Comparison of ENCODE assay signal across 11 cellular contexts in genomic region chr10:78578929-78579328, GRCh38.
DNase-seq lines count a peak whose midpoint lies in the region; ATAC-seq and TF ChIP-seq lines count a peak whose summit lies in the region.
"Had no signal": no experiment of that assay in that cellular context is flagged by ENCODE, and none has a peak within 500 bp of the region (broad histone marks: within the 10 kb centered on the region; RNA-seq: fewer than 3 reads in every experiment).

No MANE protein-coding gene starts in this region.

- H4K8ac ChIP-seq in trophoblast cell (ENCODE audit: low read depth, low read length) (no peak overlapping the region), H9 (replicated peaks; ENCODE audit: insufficient read length, low read depth, low read length) (no peak overlapping the region)

- in situ Hi-C loops in G401 (cut with HindIII; ENCODE audit: low sequenced_read_pairs) = no loop called here

- H2AFZ ChIP-seq in trophoblast cell (ENCODE audit: insufficient read depth, low read length, poor library complexity) = no peak overlapping the region
- no peak overlapping the region for H2AFZ ChIP-seq in H9 (ENCODE audit: low read length)

- H3K4me2 ChIP-seq in trophoblast cell (ENCODE audit: low read length) (no peak overlapping the region), H9 (ENCODE audit: insufficient read depth, insufficient read length, low read length) (no peak overlapping the region)

- no peak overlapping the region for H2BK12ac ChIP-seq in trophoblast cell (ENCODE audit: low read length)
- no peak overlapping the region for H2BK12ac ChIP-seq in H9 (ENCODE audit: insufficient read length, low read depth, low read length)

- H3K4me3 Mint-ChIP-seq in H9 = no peak overlapping the region

- no peak overlapping the region for H4K5ac ChIP-seq in H9 (ENCODE audit: insufficient read length, low read depth, low read length)

- H3K36me3 ChIP-seq in trophoblast cell (ENCODE audit: control insufficient read depth in 1 of 2, insufficient read depth in 2 of 2, low read length in 2 of 2) = no peaks in the 10 kb centered on the region

- H3K18ac ChIP-seq in trophoblast cell (ENCODE audit: low read length) (no peak overlapping the region), H9 (ENCODE audit: insufficient read length, low read depth, low read length) (no peak overlapping the region)

- no peak overlapping the region for H2BK15ac ChIP-seq in H9 (ENCODE audit: low read depth, low read length)

- DNase-seq in G401 (ENCODE audit: low spot score) (peak; percentile 7), activated T-cell treated with anti-CD3 and anti-CD28 coated beads for 4 hours (peak; percentile 7), trophoblast cell (peak; percentile 19 to 31), iPS-NIHi7 (ENCODE audit: extremely low spot score) (no peak), cortex of kidney (lab: John Stamatoyannopoulos, UW) (no peak), H9 (no peak)
- DNase-seq: foreskin melanocyte, NCI-H187 treated with DMSO at 0.1 percent for 48 hours had no signal

- H3K23ac ChIP-seq in trophoblast cell (ENCODE audit: low read length) = no peak overlapping the region
- H3K23ac ChIP-seq in H9 (ENCODE audit: insufficient read length, low read depth, low read length) = no peak overlapping the region

- no peaks in the 10 kb centered on the region for H3K23me2 ChIP-seq in H9 (ENCODE audit: insufficient read length, low read depth, low read length, poor library complexity, severe bottlenecking)

- H2BK5ac ChIP-seq in trophoblast cell (ENCODE audit: low read depth, low read length, poor library complexity) (no peak overlapping the region), H9 (ENCODE audit: insufficient read length, low read length) (no peak overlapping the region)

- no peaks in the 10 kb centered on the region for H3K9me3 Mint-ChIP-seq in H9

- peaks cover 22% of the 10 kb centered on the region for H3K79me1 ChIP-seq in trophoblast cell (ENCODE audit: low read length)
- H3K79me1 ChIP-seq in H9 (ENCODE audit: insufficient read depth, low read depth, low read length, poor library complexity, severe bottlenecking) = no peaks in the 10 kb centered on the region

- H3K9me3 ChIP-seq in trophoblast cell (ENCODE audit: insufficient read depth, low read depth, low read length) (no peaks in the 10 kb centered on the region), H9 (ENCODE audit: control insufficient read depth, low read depth, low read length) (no peaks in the 10 kb centered on the region)

- H3K27me3 ChIP-seq in trophoblast cell (ENCODE audit: insufficient read depth, low read length) (no peaks in the 10 kb centered on the region), H9 (ENCODE audit: insufficient read depth, low read length) (no peaks in the 10 kb centered on the region)

- ATAC-seq in HG03558 (IDR thresholded peaks at IDR 0.05; ENCODE audit: extremely low read depth, unreplicated experiment) = peak; percentile 57
- ATAC-seq in HG02840 (IDR thresholded peaks at IDR 0.05; ENCODE audit: low FRiP score, unreplicated experiment) = no peak
- ATAC-seq: HCT116 had no signal

- no peak overlapping the region for H3K14ac ChIP-seq in trophoblast cell (ENCODE audit: low read length)
- no peak overlapping the region for H3K14ac ChIP-seq in H9 (ENCODE audit: insufficient read depth, low read length)

- H3K79me2 ChIP-seq in trophoblast cell (ENCODE audit: control insufficient read depth, insufficient read depth, low read length, poor library complexity) = no peaks in the 10 kb centered on the region
- H3K79me2 ChIP-seq in H9 (ENCODE audit: insufficient read depth, low read length) = no peaks in the 10 kb centered on the region

- no CpG with 5 or more reads among the region's 6 CpGs for WGBS in trophoblast cell (ENCODE audit: extremely low coverage, insufficient coverage, insufficient read length)
- no CpG with 5 or more reads among the region's 6 CpGs for whole genome bisulfite sequencing in H9 (ENCODE audit: extremely low coverage, insufficient read length, low lambda C conversion rate)

- H4K20me1 ChIP-seq in H9 (ENCODE audit: control insufficient read depth, insufficient read depth, insufficient read length) = no peaks in the 10 kb centered on the region

- H3K4ac ChIP-seq in trophoblast cell (ENCODE audit: low read depth, low read length) (no peak overlapping the region), H9 (ENCODE audit: low read depth, low read length) (no peak overlapping the region)

- H3T11ph ChIP-seq in H9 (ENCODE audit: low read length) = no peak overlapping the region

- H3K9ac ChIP-seq in trophoblast cell (ENCODE audit: low read length) (no peak overlapping the region), H9 (ENCODE audit: extremely low read depth, insufficient read length, low read length) (no peak overlapping the region)

- H2AK5ac ChIP-seq in trophoblast cell (ENCODE audit: low read length) (no peak overlapping the region), H9 (ENCODE audit: insufficient read length, low read length) (no peak overlapping the region)

- H3K27ac ChIP-seq in trophoblast cell (ENCODE audit: low read depth, low read length) (no peak overlapping the region), H9 (ENCODE audit: insufficient read length, low read depth, low read length) (no peak overlapping the region)

- H2BK20ac ChIP-seq in H9 (ENCODE audit: low read depth, low read length, poor library complexity, severe bottlenecking) = no peak overlapping the region

- H3K4me1 ChIP-seq in trophoblast cell (ENCODE audit: control insufficient read depth in 1 of 2, insufficient read depth in 2 of 2, low read length in 2 of 2) (peaks cover 3 to 7% of the 10 kb centered on the region in 2 experiments), H9 (ENCODE audit: insufficient read depth, low read length) (no peaks in the 10 kb centered on the region)

- H4K12ac ChIP-seq in trophoblast cell (ENCODE audit: low read depth, low read length) = no peak overlapping the region

- no peak overlapping the region for H3K56ac ChIP-seq in H9 (ENCODE audit: insufficient read length, low read depth, low read length)

- no peak overlapping the region for H2BK120ac ChIP-seq in trophoblast cell (ENCODE audit: insufficient read depth, low read length, poor library complexity)
- H2BK120ac ChIP-seq in H9 (ENCODE audit: low read depth, low read length, poor library complexity, severe bottlenecking) = no peak overlapping the region

- H4K91ac ChIP-seq in trophoblast cell (ENCODE audit: low read depth, low read length) = peak overlapping the region; percentile 0
- no peak overlapping the region for H4K91ac ChIP-seq in H9 (ENCODE audit: insufficient read length, low read depth, low read length)

- H3K4me1 Mint-ChIP-seq in H9 = peaks cover 4 to 12% of the 10 kb centered on the region in 2 experiments; a peak in 3 of 4 replicates

- peaks cover 2% of the 10 kb centered on the region for H3K27me3 Mint-ChIP-seq in H9 (ENCODE audit: low read depth)

- no peak for TF ChIP-seq CTCF in H9 (conservative IDR thresholded peaks at IDR 0.05)

- H3K27ac Mint-ChIP-seq in H9 = no peak overlapping the region

- no peaks in the 10 kb centered on the region for H3K36me3 Mint-ChIP-seq in H9 (ENCODE audit: insufficient read depth in 1 of 3, low read depth in 3 of 3)

- H3K4me3 ChIP-seq in trophoblast cell (ENCODE audit: low read depth, low read length) = no peak overlapping the region

Comparison
In these comparisons a context has a peak if more than half of its experiments do, and no peak if none do; other contexts are left out.
1. DNase-seq: peak in G401 (single experiment), activated T-cell treated with anti-CD3 and anti-CD28 coated beads for 4 hours (single experiment) and trophoblast cell (2 of 2); none in iPS-NIHi7 (single experiment), cortex of kidney (single experiment) and H9 (single experiment).